29 cellular contexts compared by ENCODE assay signal in the genomic region with DNA sequence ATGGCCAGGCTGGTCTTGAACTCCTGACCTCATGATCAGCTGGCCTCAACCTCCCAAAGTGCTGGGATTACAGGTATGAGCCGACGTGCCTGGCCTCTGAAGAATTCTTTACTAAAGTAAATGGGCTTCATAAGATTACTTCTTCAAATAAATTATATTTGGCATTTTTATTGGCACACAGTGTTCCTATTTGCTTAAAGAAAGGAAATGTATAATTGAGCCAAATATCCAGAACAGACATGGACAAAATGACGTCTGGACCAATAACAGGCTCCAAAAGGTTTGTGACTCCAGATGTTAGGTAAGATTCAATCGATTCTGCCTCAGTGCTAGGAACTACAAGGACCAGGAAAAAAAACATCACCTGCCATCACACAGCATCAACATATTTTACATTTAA.
"Had no signal": no experiment of that assay in that cellular context is flagged by ENCODE, and none has a peak within 500 bp of the region (broad histone marks: within the 10 kb centered on the region; RNA-seq: fewer than 3 reads in every experiment).

No MANE protein-coding gene starts in this region.

- H3K4me1 ChIP-seq: body of pancreas, esophagus squamous epithelium, gastroesophageal sphincter had no signal

- H3K27me3 ChIP-seq: body of pancreas, esophagus squamous epithelium, gastroesophageal sphincter, heart right ventricle had no signal

- H3K9me3 ChIP-seq: body of pancreas, esophagus squamous epithelium, gastroesophageal sphincter had no signal

- ATAC-seq: activated CD4-positive, alpha-beta T cell treated with anti-CD3 and anti-CD28 coated beads for 36 hours; activated CD8-positive, alpha-beta memory T cell treated with anti-CD3 and anti-CD28 coated beads, Interleukin-2, amount 10 ng/mL, durations not matched to agents 7 days and 5 days; activated CD8-positive, alpha-beta T cell treated with anti-CD3 and anti-CD28 coated beads, Interleukin-2, amount 10 ng/mL, durations not matched to agents 7 days and 5 days; activated T-helper 17 cell treated with anti-CD3 and anti-CD28 coated beads, Interleukin-2, amount 50 U/mL, for 72 hours; gastroesophageal sphincter; heart right ventricle; T-helper 17 cell had no signal

- DNase-seq: activated CD4-positive, alpha-beta memory T cell treated with anti-CD3 and anti-CD28 coated beads for 36 hours; activated CD4-positive, alpha-beta T cell treated with anti-CD3 and anti-CD28 coated beads for 36 hours; activated CD4-positive, alpha-beta T cell treated with anti-CD3 and anti-CD28 coated beads, Interleukin-2, amount 10 ng/mL, durations not matched to agents 24 days and 14 days; activated CD4-positive, CD25-positive, alpha-beta regulatory T cell; activated CD4-positive, CD25-positive, alpha-beta regulatory T cell treated with anti-CD3 and anti-CD28 coated beads, Interleukin-2, amount 50 U/mL, for 72 hours; activated CD8-positive, alpha-beta memory T cell treated with anti-CD3 and anti-CD28 coated beads, Interleukin-2, amount 10 ng/mL, durations not matched to agents 7 days and 5 days; activated CD8-positive, alpha-beta memory T cell treated with anti-CD3 and anti-CD28 coated beads, Interleukin-2, amount 50 U/mL, for 4 hours; activated CD8-positive, alpha-beta T cell treated with anti-CD3 and anti-CD28 coated beads, Interleukin-2, amount 10 ng/mL, durations not matched to agents 7 days and 5 days; activated effector memory CD4-positive, alpha-beta T cell treated with Interleukin-2 at 50 U/mL for 16 hours; activated gamma-delta T cell treated with Interleukin-2 at 50 U/mL for 16 hours; activated naive CD4-positive, alpha-beta T cell treated with anti-CD3 and anti-CD28 coated beads, Interleukin-2, amount 50 U/mL, for 16 hours; activated naive CD4-positive, alpha-beta T cell treated with Interleukin-2 at 50 U/mL for 16 hours; activated T-cell treated with anti-CD3 and anti-CD28 coated beads, Interleukin-2, amount 50 U/mL, for 24 hours; amniotic stem cell; aorta; body of pancreas; caudate nucleus; cortex of kidney; dermis blood vessel endothelial cell; effector CD4-positive, alpha-beta T cell; esophagus squamous epithelium; foreskin melanocyte; heart right ventricle; T-helper 1 cell; T-helper 17 cell; T1000 had no signal

- H3K4me3 ChIP-seq: body of pancreas, esophagus squamous epithelium, gastroesophageal sphincter, heart right ventricle had no signal

- H3K27ac ChIP-seq: epithelial cell of prostate, esophagus squamous epithelium, gastroesophageal sphincter, heart right ventricle had no signal
